Comparison of ENCODE assay signal across 28 cellular contexts in the genomic region with DNA sequence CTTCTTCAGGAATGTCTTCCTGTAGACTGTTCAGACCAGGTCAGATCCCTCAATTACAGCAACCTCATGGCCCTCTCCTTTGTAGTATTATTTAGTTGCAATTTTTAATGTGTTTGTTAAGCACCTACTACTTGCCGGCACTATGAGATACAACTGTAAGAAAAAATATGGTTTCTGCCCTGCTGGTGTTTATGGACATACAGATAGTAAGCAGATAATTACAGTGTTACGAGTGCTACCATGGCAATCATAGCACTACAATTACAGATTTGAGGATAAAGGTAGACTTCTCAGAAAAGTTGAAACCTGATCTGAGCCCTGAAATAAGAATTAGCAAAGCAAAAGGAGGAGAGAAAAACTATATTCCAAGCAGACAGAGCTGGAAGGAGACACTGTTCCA. TPM values are rescaled to one million over a fixed set of nuclear protein-coding genes. Genes with fewer than 3 reads are reported as not detected.
DNase-seq lines count a peak whose midpoint lies in the region; ATAC-seq, FAIRE-seq and TF ChIP-seq lines count a peak whose summit lies in the region.
"Had no signal": no experiment of that assay in that cellular context is flagged by ENCODE, and none has a peak within 500 bp of the region (broad histone marks: within the 10 kb centered on the region; RNA-seq: fewer than 3 reads in every experiment).

No MANE protein-coding gene starts in this region.

- H3K79me2 ChIP-seq in keratinocyte (ENCODE audit: control insufficient read depth, insufficient read depth, low read length): peaks cover 16% of the 10 kb centered on the region

- no TSS peak for BruUV-seq in MCF 10A (replicated peaks; lab: Mats Ljungman, UMichigan)

- H3K9me3 ChIP-seq in breast epithelium (no peaks in the 10 kb centered on the region), T-helper 17 cell (ENCODE audit: control insufficient read depth, low read length, poor library complexity, severe bottlenecking) (no peaks in the 10 kb centered on the region), keratinocyte (ENCODE audit: control insufficient read depth, low read depth, low read length) (no peaks in the 10 kb centered on the region)
- H3K9me3 ChIP-seq: BLaER1, Peyer's patch, SJCRH30 had no signal

- H3K36me3 ChIP-seq in breast epithelium: no peaks in the 10 kb centered on the region
- H3K36me3 ChIP-seq in keratinocyte (ENCODE audit: control insufficient read depth in 2 of 2, extremely low read depth in 1 of 2, insufficient read depth in 2 of 2, low read length in 2 of 2): peaks cover 0 to 4% of the 10 kb centered on the region in 2 experiments
- H3K36me3 ChIP-seq: Peyer's patch, SJCRH30 had no signal

- H3K27ac Mint-ChIP-seq in MCF 10A (ENCODE audit: low read depth, unreplicated experiment): no peak overlapping the region
- peak overlapping the region; percentile 97 for H3K27ac Mint-ChIP-seq in T-helper 17 cell
- H3K27ac Mint-ChIP-seq: activated naive CD8-positive, alpha-beta T cell treated with anti-CD3 and anti-CD28 coated beads for 36 hours; activated T-helper 2 cell treated with anti-CD3 and anti-CD28 coated beads, Interferon-gamma antibody, Interleukin-2, Interleukin-4, amounts not matched to agents 10 μg/mL and 5 μg/mL and 100 μg/mL, durations not matched to agents 14 hours and 24 hours and 36 hours had no signal

- no peaks in the 10 kb centered on the region for H3K27me3 ChIP-seq in breast epithelium
- H3K27me3 ChIP-seq in keratinocyte (ENCODE audit: control insufficient read depth, extremely low read depth, insufficient read depth, low read length): no peaks in the 10 kb centered on the region
- H3K27me3 ChIP-seq: BLaER1, dorsolateral prefrontal cortex, Peyer's patch, SJCRH30 had no signal

- H3K4me1 ChIP-seq in breast epithelium (peaks cover 0 to 4% of the 10 kb centered on the region in 2 donors), keratinocyte (ENCODE audit: control insufficient read depth, extremely low read depth, insufficient read depth, low read length) (peaks cover 45% of the 10 kb centered on the region)

- H3K4me2 ChIP-seq in keratinocyte (ENCODE audit: control insufficient read depth, extremely low read depth, insufficient read depth, low read depth, low read length): peak overlapping the region; percentile 58
- H3K4me2 ChIP-seq: BLaER1 had no signal

- no peaks in the 10 kb centered on the region for H3K9me1 ChIP-seq in keratinocyte (ENCODE audit: control insufficient read depth, extremely low read depth, insufficient read depth, low read length)

- H3K4me3 ChIP-seq in breast epithelium (no peak overlapping the region), keratinocyte (ENCODE audit: control insufficient read depth in 2 of 3, extremely low read depth in 1 of 3, insufficient read depth in 2 of 3, low read depth in 1 of 3, low read length in 3 of 3) (no peak overlapping the region)
- H3K4me3 ChIP-seq: BLaER1, dorsolateral prefrontal cortex, Peyer's patch, SJCRH30 had no signal

- ATAC-seq in T-helper 17 cell (no peak), SK-N-SH treated with all-trans-retinoic acid at 6 μM for 48 hours (no peak)

- H3K9ac ChIP-seq in keratinocyte (ENCODE audit: control insufficient read depth, extremely low read depth, insufficient read depth, low read length): no peak overlapping the region
- H3K9ac ChIP-seq: BLaER1 had no signal

- dilution Hi-C loops in keratinocyte (cut with MboI; ENCODE audit: extremely low pct_ligation_motif_present, low sequenced_read_pairs): no loop called here

- no peak for DNase-seq in breast epithelium (ENCODE audit: low spot score in 2 of 2)
- no peak for DNase-seq in MCF 10A (ENCODE audit: unreplicated experiment)
- DNase-seq in T-helper 17 cell: no peak
- no peak for DNase-seq in keratinocyte (ENCODE audit: low read depth, low spot score)
- no peak for DNase-seq in inferior parietal cortex (ENCODE audit: extremely low spot score)
- DNase-seq in activated effector memory CD4-positive, alpha-beta T cell treated with anti-CD3 and anti-CD28 coated beads, Interleukin-2, amount 50 U/mL, for 16 hours: no peak
- no peak for DNase-seq in DMS 273 (lab: John Stamatoyannopoulos, UW; ENCODE audit: unreplicated experiment)
- DNase-seq: activated CD4-positive, alpha-beta T cell treated with anti-CD3 and anti-CD28 coated beads, Interleukin-2, amount 50 U/mL, for 1 hour; activated naive CD8-positive, alpha-beta T cell treated with anti-CD3 and anti-CD28 coated beads for 36 hours; dorsolateral prefrontal cortex; HCEC 1CT; NCI-H1105; NCI-H2081; NCI-H524; Peyer's patch; retina; SJCRH30; stimulated activated naive CD4-positive, alpha-beta T cell; WERI-Rb-1 had no signal

- no peaks in the 10 kb centered on the region for H3K9me3 Mint-ChIP-seq in MCF 10A (ENCODE audit: unreplicated experiment)
- H3K9me3 Mint-ChIP-seq: activated naive CD8-positive, alpha-beta T cell treated with anti-CD3 and anti-CD28 coated beads for 36 hours; activated T-helper 2 cell treated with anti-CD3 and anti-CD28 coated beads, Interferon-gamma antibody, Interleukin-2, Interleukin-4, amounts not matched to agents 10 μg/mL and 5 μg/mL and 100 μg/mL, durations not matched to agents 14 hours and 24 hours and 36 hours; central memory CD8-positive, alpha-beta T cell had no signal

- peak overlapping the region; percentile 40 to 99 for H3K27ac ChIP-seq in breast epithelium
- peak overlapping the region; percentile 13 for H3K27ac ChIP-seq in keratinocyte (ENCODE audit: control insufficient read depth, insufficient read depth, low read length)
- H3K27ac ChIP-seq: BLaER1, Peyer's patch, SJCRH30, WERI-Rb-1 had no signal

- POLR2A ChIA-PET in MCF 10A (lab: Yijun Ruan, JAX): interaction anchor here (0.7 to 5.2 kb wide), 13 partner anchors 9 to 139 kb away, joined by 3 to 42 read pairs (median 5); no protein-coding TSS in a partner anchor

- no peak overlapping the region for H3K4me3 Mint-ChIP-seq in MCF 10A (ENCODE audit: unreplicated experiment)
- no peak overlapping the region for H3K4me3 Mint-ChIP-seq in T-helper 17 cell
- H3K4me3 Mint-ChIP-seq: activated naive CD8-positive, alpha-beta T cell treated with anti-CD3 and anti-CD28 coated beads for 36 hours; central memory CD8-positive, alpha-beta T cell had no signal

- intact Hi-C loops in breast epithelium (cut with DNase I; ENCODE audit: low total_unique reads) (no loop called here), MCF 10A (cut with micrococcal nuclease) (no loop called here)

- TF ChIP-seq POLR2A in breast epithelium (IDR thresholded peaks at IDR 0.05): no peak

- TF ChIP-seq CTCF in breast epithelium (IDR thresholded peaks at IDR 0.05) (no peak), MCF 10A (IDR thresholded peaks at IDR 0.05; ENCODE audit: unreplicated experiment) (no peak), keratinocyte (optimal IDR thresholded peaks at IDR 0.05 in 1 of 3, IDR thresholded peaks at IDR 0.05 in 1 of 3, conservative IDR thresholded peaks at IDR 0.05 in 1 of 3; ENCODE audit: extremely low read depth in 1 of 3, insufficient read depth in 2 of 3, low read length in 3 of 3) (no peak)

- H3K27me3 Mint-ChIP-seq in MCF 10A (ENCODE audit: insufficient read depth, unreplicated experiment) (no peaks in the 10 kb centered on the region), T-helper 17 cell (no peaks in the 10 kb centered on the region)
- H3K27me3 Mint-ChIP-seq: activated naive CD8-positive, alpha-beta T cell treated with anti-CD3 and anti-CD28 coated beads for 36 hours; central memory CD8-positive, alpha-beta T cell had no signal

- H3K4me1 Mint-ChIP-seq in MCF 10A (ENCODE audit: insufficient read depth, unreplicated experiment): peaks cover 32% of the 10 kb centered on the region
- peaks cover 43% of the 10 kb centered on the region for H3K4me1 Mint-ChIP-seq in T-helper 17 cell

- no peak overlapping the region for H2AFZ ChIP-seq in keratinocyte (ENCODE audit: control insufficient read depth, low read length)

- CTCF ChIA-PET in MCF 10A (lab: Yijun Ruan, JAX): interaction anchor here (1.6 to 5.6 kb wide), 5 partner anchors 44 to 106 kb away, joined by 4 to 45 read pairs (median 17); no protein-coding TSS in a partner anchor

- peaks cover 6% of the 10 kb centered on the region for H3K36me3 Mint-ChIP-seq in MCF 10A (ENCODE audit: insufficient read depth, unreplicated experiment)
- H3K36me3 Mint-ChIP-seq in T-helper 17 cell (ENCODE audit: low read depth): no peaks in the 10 kb centered on the region
- H3K36me3 Mint-ChIP-seq: activated naive CD8-positive, alpha-beta T cell treated with anti-CD3 and anti-CD28 coated beads for 36 hours had no signal

- no peaks in the 10 kb centered on the region for H4K20me1 ChIP-seq in keratinocyte (ENCODE audit: control insufficient read depth, extremely low read depth, insufficient read depth, low read length)

- FAIRE-seq in keratinocyte (lab: Jason Lieb, UNC): no peak
- FAIRE-seq: astrocyte had no signal

RNA-seq across cellular contexts. Expression of gene LRRC51, which starts 2.8 kb away (rescaled TPM):
- total RNA-seq in breast epithelium: 100 to 1,000 TPM in 1 of 3 donors, 10 to 100 TPM in 2; 14.9 to 103 (median 17.1) TPM
- 9.3 and 9.5 TPM in 2 replicates for total RNA-seq in MCF 10A (2022)
- 1 to 10 TPM in 1 of 2 donors, under 1 TPM in 1; 0.75 to 4.5 TPM for total RNA-seq in T-helper 17 cell
- 4.2 to 6.7 TPM (median 5.2 TPM) in 3 replicates for polyA plus RNA-seq in keratinocyte
- 3.5 TPM for polyA plus RNA-seq in keratinocyte (2011; ENCODE audit: low read depth)
- polyA plus RNA-seq in keratinocyte (2011; cell fraction: cytosol; rRNA removed): 3.3 and 4.0 TPM in 2 replicates
- 2.7 and 4.0 TPM in 2 replicates for polyA plus RNA-seq in keratinocyte (2011; cell fraction: nucleus; rRNA removed)
- 2.3 and 6.0 TPM in 2 replicates for polyA plus RNA-seq in keratinocyte (2012; ENCODE audit: low replicate concordance)
- 0.66 to 10.5 TPM (median 3.7 TPM) in 3 replicates for polyA minus RNA-seq in keratinocyte
- polyA minus RNA-seq in keratinocyte (2011; cell fraction: cytosol; rRNA and poly(A)+ RNA removed): 3.1 TPM
- 0.74 and 1.6 TPM in 2 replicates for polyA minus RNA-seq in keratinocyte (2011; cell fraction: nucleus; rRNA and poly(A)+ RNA removed)

RNA-seq across cellular contexts. Expression of gene NUMA1, which starts 3.1 kb away (rescaled TPM):
- total RNA-seq in breast epithelium: 100 to 1,000 TPM; 240 to 412 (median 283) TPM
- 109 and 113 TPM in 2 replicates for total RNA-seq in MCF 10A (2022)
- 100 to 1,000 TPM; 207 to 208 TPM for total RNA-seq in T-helper 17 cell
- polyA plus RNA-seq in keratinocyte: 38.8 to 45.7 TPM (median 40.4 TPM) in 3 replicates
- 26.5 TPM for polyA plus RNA-seq in keratinocyte (2011; ENCODE audit: low read depth)
- polyA plus RNA-seq in keratinocyte (2011; cell fraction: cytosol; rRNA removed): 24.7 and 32.8 TPM in 2 replicates
- polyA plus RNA-seq in keratinocyte (2011; cell fraction: nucleus; rRNA removed): 108 and 133 TPM in 2 replicates
- polyA plus RNA-seq in keratinocyte (2012; ENCODE audit: low replicate concordance): 44.4 and 52.9 TPM in 2 replicates
- 89.8 to 255 TPM (median 101 TPM) in 3 replicates for polyA minus RNA-seq in keratinocyte
- polyA minus RNA-seq in keratinocyte (2011; cell fraction: cytosol; rRNA and poly(A)+ RNA removed): 46.2 TPM
- polyA minus RNA-seq in keratinocyte (2011; cell fraction: nucleus; rRNA and poly(A)+ RNA removed): 82.2 and 105 TPM in 2 replicates

RNA-seq across cellular contexts. Expression of gene LAMTOR1, which starts 19.7 kb away (rescaled TPM):
- total RNA-seq in breast epithelium (100 to 1,000 TPM in 2 of 3 donors, 10 to 100 TPM in 1; 87.2 to 120 (median 112) TPM), MCF 10A (2022) (76.9 and 82.4 TPM in 2 replicates), T-helper 17 cell (10 to 100 TPM; 43.7 to 74.6 TPM)
- 88.5 to 151 TPM (median 131 TPM) in 3 replicates for polyA plus RNA-seq in keratinocyte
- polyA plus RNA-seq in keratinocyte (2011; ENCODE audit: low read depth): 8.6 TPM
- 134 and 162 TPM in 2 replicates for polyA plus RNA-seq in keratinocyte (2011; cell fraction: cytosol; rRNA removed)
- 63.4 and 68.9 TPM in 2 replicates for polyA plus RNA-seq in keratinocyte (2011; cell fraction: nucleus; rRNA removed)
- 82.4 and 135 TPM in 2 replicates for polyA plus RNA-seq in keratinocyte (2012; ENCODE audit: low replicate concordance)
- 210 to 319 TPM (median 261 TPM) in 3 replicates for polyA minus RNA-seq in keratinocyte
- polyA minus RNA-seq in keratinocyte (2011; cell fraction: cytosol; rRNA and poly(A)+ RNA removed): 159 TPM
- 28.0 and 29.3 TPM in 2 replicates for polyA minus RNA-seq in keratinocyte (2011; cell fraction: nucleus; rRNA and poly(A)+ RNA removed)

RNA-seq across cellular contexts. Expression of gene TOMT, which starts 22.3 kb away (rescaled TPM):
- total RNA-seq in breast epithelium: not detected
- total RNA-seq in MCF 10A (2022): not detected in 2 replicates
- total RNA-seq in T-helper 17 cell: not detected
- not detected in 3 replicates for polyA plus RNA-seq in keratinocyte
- not detected for polyA plus RNA-seq in keratinocyte (2011; ENCODE audit: low read depth)
- not detected in 2 replicates for polyA plus RNA-seq in keratinocyte (2011; cell fraction: cytosol; rRNA removed)
- not detected in 2 replicates for polyA plus RNA-seq in keratinocyte (2011; cell fraction: nucleus; rRNA removed)
- polyA plus RNA-seq in keratinocyte (2012; ENCODE audit: low replicate concordance): not detected in 2 replicates
- not detected in 3 replicates for polyA minus RNA-seq in keratinocyte
- not detected for polyA minus RNA-seq in keratinocyte (2011; cell fraction: cytosol; rRNA and poly(A)+ RNA removed)
- not detected in 2 replicates for polyA minus RNA-seq in keratinocyte (2011; cell fraction: nucleus; rRNA and poly(A)+ RNA removed)
- total RNA-seq: activated naive CD8-positive, alpha-beta T cell treated with anti-CD3 and anti-CD28 coated beads for 36 hours; activated T-helper 2 cell treated with anti-CD3 and anti-CD28 coated beads, Interferon-gamma antibody, Interleukin-2, Interleukin-4, amounts not matched to agents 10 μg/mL and 5 μg/mL and 100 μg/mL, durations not matched to agents 14 hours and 24 hours and 36 hours; astrocyte; epithelial cell of proximal tubule; osteoblast; Peyer's patch; SJCRH30; T-helper 1 cell treated with Interleukin-12 subunit alpha and Interleukin-12 subunit beta and Interleukin-4 antibody, amounts not matched to agents 30 ng/mL and 1 ng/mL, for 36 hours; temporal lobe had no signal

RNA-seq across cellular contexts. Expression of gene ANAPC15, which starts 29.1 kb away (rescaled TPM):
- 10 to 100 TPM; 12.1 to 22.4 (median 21.4) TPM for total RNA-seq in breast epithelium
- 52.2 and 63.6 TPM in 2 replicates for total RNA-seq in MCF 10A (2022)
- 10 to 100 TPM; 47.0 to 54.6 TPM for total RNA-seq in T-helper 17 cell
- 42.1 to 90.8 TPM (median 70.9 TPM) in 3 replicates for polyA plus RNA-seq in keratinocyte
- polyA plus RNA-seq in keratinocyte (2011; ENCODE audit: low read depth): 32.4 TPM
- polyA plus RNA-seq in keratinocyte (2011; cell fraction: cytosol; rRNA removed): 67.7 and 99.0 TPM in 2 replicates
- polyA plus RNA-seq in keratinocyte (2011; cell fraction: nucleus; rRNA removed): 24.9 and 32.3 TPM in 2 replicates
- polyA plus RNA-seq in keratinocyte (2012; ENCODE audit: low replicate concordance): 30.4 and 94.9 TPM in 2 replicates
- polyA minus RNA-seq in keratinocyte: 33.1 to 60.4 TPM (median 34.0 TPM) in 3 replicates
- polyA minus RNA-seq in keratinocyte (2011; cell fraction: cytosol; rRNA and poly(A)+ RNA removed): 16.9 TPM
- 3.2 and 6.1 TPM in 2 replicates for polyA minus RNA-seq in keratinocyte (2011; cell fraction: nucleus; rRNA and poly(A)+ RNA removed)
